1 cellular context compared by ENCODE assay signal in genomic region chr7:158819571-158820203, GRCh38.
TF ChIP-seq lines count a peak whose summit lies in the region.

No MANE protein-coding gene starts in this region.

TF ChIP-seq in K562, 482 proteins besides CTCF, POLR2A, EP300 and RAD21 (continued from another document and continues in another):
- no peak for TF ChIP-seq ZBTB40 (IDR thresholded peaks at IDR 0.05)
- TF ChIP-seq ZBTB40 (CRISPR knock-in tag; IDR thresholded peaks at IDR 0.05) = no peak
- TF ChIP-seq ZKSCAN8 (CRISPR knock-in tag; IDR thresholded peaks at IDR 0.05) = 0 out of 2 replicates have a peak, but pooled peaks have one; percentile 33
- peak; percentile 85 for TF ChIP-seq CBFA2T2 (conservative IDR thresholded peaks at IDR 0.05)
- TF ChIP-seq ZBTB49 (CRISPR knock-in tag; IDR thresholded peaks at IDR 0.05; ENCODE audit: borderline replicate concordance) = no peak
- TF ChIP-seq CEBPB (tag; IDR thresholded peaks at IDR 0.05) = peak; percentile 80
- TF ChIP-seq MXI1 (IDR thresholded peaks at IDR 0.05; ENCODE audit: low read depth, low read length) = 0 out of 2 replicates have a peak, but pooled peaks have one; percentile 23
- 0 out of 2 replicates have a peak, but pooled peaks have one; percentile 30 for TF ChIP-seq NBN (IDR thresholded peaks at IDR 0.05; ENCODE audit: low read depth)
- TF ChIP-seq, protein P1, sequence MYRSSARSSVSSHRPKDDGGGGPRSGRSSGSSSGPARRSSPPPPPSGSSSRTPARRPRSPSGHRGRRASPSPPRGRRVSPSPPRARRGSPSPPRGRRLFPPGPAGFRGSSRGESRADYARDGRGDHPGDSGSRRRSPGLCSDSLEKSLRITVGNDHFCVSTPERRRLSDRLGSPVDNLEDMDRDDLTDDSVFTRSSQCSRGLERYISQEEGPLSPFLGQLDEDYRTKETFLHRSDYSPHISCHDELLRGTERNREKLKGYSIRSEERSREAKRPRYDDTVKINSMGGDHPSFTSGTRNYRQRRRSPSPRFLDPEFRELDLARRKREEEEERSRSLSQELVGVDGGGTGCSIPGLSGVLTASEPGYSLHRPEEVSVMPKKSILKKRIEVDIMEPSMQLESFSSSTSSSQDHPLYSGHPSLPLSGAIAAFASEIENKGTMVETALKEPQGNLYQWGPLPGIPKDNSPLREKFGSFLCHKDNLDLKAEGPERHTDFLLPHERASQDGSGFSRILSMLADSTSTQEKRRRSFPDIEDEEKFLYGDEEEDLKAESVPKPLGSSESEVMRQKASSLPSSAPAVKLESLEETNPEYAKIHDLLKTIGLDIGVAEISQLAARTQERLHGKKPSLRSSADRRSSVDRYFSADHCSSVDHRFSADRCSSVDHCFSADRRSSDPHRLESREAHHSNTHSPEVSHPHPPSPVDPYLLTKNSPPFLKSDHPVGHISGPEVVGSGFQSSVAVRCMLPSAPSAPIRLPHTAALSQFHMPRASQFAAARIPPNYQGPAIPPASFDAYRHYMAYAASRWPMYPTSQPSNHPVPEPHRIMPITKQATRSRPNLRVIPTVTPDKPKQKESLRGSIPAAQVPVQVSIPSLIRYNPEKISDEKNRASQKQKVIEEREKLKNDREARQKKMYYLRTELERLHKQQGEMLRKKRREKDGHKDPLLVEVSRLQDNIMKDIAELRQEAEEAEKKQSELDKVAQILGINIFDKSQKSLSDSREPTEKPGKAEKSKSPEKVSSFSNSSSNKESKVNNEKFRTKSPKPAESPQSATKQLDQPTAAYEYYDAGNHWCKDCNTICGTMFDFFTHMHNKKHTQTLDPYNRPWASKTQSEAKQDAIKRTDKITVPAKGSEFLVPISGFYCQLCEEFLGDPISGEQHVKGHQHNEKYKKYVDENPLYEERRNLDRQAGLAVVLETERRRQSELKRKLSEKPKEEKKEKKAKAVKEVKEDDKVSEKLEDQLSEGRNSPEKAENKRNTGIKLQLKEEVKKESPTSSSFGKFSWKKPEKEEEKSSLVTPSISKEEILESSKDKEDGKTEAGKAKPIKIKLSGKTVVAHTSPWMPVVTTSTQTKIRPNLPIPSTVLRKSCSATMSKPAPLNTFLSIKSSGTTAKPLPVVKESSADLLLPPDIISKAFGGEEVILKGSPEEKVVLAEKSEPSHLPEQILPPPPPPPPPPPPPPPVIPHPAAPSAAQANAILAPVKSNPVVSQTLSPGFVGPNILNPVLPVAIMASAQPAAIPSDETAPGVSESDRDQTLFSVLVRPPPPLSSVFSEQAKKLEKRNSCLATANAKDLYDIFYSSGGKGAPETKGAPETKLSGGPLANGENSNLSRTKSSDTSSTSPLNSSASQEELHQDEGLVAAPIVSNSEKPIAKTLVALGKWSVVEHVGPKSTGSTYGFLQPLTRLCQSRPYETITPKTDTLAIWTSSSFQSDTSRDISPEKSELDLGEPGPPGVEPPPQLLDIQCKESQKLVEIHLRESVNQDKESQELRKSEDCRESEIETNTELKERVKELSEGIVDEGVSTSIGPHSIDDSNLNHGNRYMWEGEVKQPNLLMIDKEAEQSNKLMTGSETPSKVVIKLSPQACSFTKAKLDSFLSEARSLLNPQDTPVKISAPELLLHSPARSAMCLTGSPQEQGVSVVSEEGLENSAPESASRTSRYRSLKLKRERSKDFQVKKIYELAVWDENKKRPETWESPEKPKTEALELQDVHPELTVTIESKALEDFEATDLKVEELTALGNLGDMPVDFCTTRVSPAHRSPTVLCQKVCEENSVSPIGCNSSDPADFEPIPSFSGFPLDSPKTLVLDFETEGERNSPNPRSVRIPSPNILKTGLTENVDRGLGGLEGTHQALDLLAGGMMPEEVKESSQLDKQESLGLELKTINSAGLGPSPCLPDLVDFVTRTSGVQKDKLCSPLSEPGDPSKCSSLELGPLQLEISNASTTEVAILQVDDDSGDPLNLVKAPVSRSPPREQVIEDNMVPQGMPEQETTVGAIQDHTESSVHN (IDR thresholded peaks at IDR 0.05; ENCODE audit: borderline replicate concordance in 1 of 2, low read depth in 1 of 2) = no peak
- TF ChIP-seq THRB (CRISPR knock-in tag; conservative IDR thresholded peaks at IDR 0.05) = no peak
- TF ChIP-seq FOXJ2 (tag; IDR thresholded peaks at IDR 0.05) = no peak
- no peak for TF ChIP-seq ARHGAP35 (IDR thresholded peaks at IDR 0.05; ENCODE audit: partially characterized antibody)
- TF ChIP-seq ZNF197 (CRISPR knock-in tag; IDR thresholded peaks at IDR 0.05; ENCODE audit: low read depth) = no peak
- peak; percentile 21 for TF ChIP-seq ASH1L (IDR thresholded peaks at IDR 0.05; ENCODE audit: borderline replicate concordance, low read depth, partially characterized antibody)
- peak; percentile 76 to 86; a peak in 3 of 4 replicates for TF ChIP-seq FOXK2 (conservative IDR thresholded peaks at IDR 0.05 in 1 of 2, IDR thresholded peaks at IDR 0.05 in 1 of 2; ENCODE audit: low read depth in 2 of 2)
- no peak for TF ChIP-seq NFATC3 (IDR thresholded peaks at IDR 0.05)
- TF ChIP-seq STAG1 (CRISPR knock-in tag; IDR thresholded peaks at IDR 0.05; ENCODE audit: borderline replicate concordance) = no peak
- peak; percentile 44; the same call in 1 of the 2 replicates for TF ChIP-seq LCOR (CRISPR knock-in tag; IDR thresholded peaks at IDR 0.05)
- peak; percentile 27; the same call in 1 of the 2 replicates for TF ChIP-seq ZNF512 (tag; IDR thresholded peaks at IDR 0.05)
- no peak for TF ChIP-seq ZNF143 (CRISPR knock-in tag; IDR thresholded peaks at IDR 0.05)
- no peak for TF ChIP-seq PURB (CRISPR knock-in tag; IDR thresholded peaks at IDR 0.05; ENCODE audit: low read depth)
- no peak for TF ChIP-seq GABPB2 (CRISPR knock-in tag; conservative IDR thresholded peaks at IDR 0.05)
- TF ChIP-seq MYC (IDR thresholded peaks at IDR 0.05; ENCODE audit: low read depth, low read length) = peak; percentile 91
- TF ChIP-seq MYC (CRISPR knock-in tag; IDR thresholded peaks at IDR 0.05; ENCODE audit: borderline replicate concordance, low read depth) = no peak
- peak; percentile 60; the same call in 1 of the 2 replicates for TF ChIP-seq JUND (IDR thresholded peaks at IDR 0.05; ENCODE audit: borderline replicate concordance, low read depth, low read length)
- 0 out of 3 replicates have a peak, but pooled peaks have one; percentile 47 for TF ChIP-seq JUND (tag; IDR thresholded peaks at IDR 0.05; ENCODE audit: borderline replicate concordance, low read depth, low read length)
- TF ChIP-seq TRIM24 (IDR thresholded peaks at IDR 0.05) = peak; percentile 8 to 65; a peak in 2 of 4 replicates
- TF ChIP-seq TAF9B (IDR thresholded peaks at IDR 0.05; ENCODE audit: partially characterized antibody) = peak; percentile 20
- TF ChIP-seq, protein P2, sequence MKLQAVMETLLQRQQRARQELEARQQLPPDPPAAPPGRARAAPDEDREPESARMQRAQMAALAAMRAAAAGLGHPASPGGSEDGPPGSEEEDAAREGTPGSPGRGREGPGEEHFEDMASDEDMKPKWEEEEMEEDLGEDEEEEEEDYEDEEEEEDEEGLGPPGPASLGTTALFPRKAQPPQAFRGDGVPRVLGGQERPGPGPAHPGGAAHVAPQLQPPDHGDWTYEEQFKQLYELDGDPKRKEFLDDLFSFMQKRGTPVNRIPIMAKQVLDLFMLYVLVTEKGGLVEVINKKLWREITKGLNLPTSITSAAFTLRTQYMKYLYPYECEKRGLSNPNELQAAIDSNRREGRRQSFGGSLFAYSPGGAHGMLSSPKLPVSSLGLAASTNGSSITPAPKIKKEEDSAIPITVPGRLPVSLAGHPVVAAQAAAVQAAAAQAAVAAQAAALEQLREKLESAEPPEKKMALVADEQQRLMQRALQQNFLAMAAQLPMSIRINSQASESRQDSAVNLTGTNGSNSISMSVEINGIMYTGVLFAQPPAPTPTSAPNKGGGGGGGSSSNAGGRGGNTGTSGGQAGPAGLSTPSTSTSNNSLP (IDR thresholded peaks at IDR 0.05; ENCODE audit: borderline replicate concordance, low read depth, low read length) = peak; percentile 65; the same call in 1 of the 2 replicates
- no peak for TF ChIP-seq NCOA1 (IDR thresholded peaks at IDR 0.05; ENCODE audit: low read depth)
- TF ChIP-seq RBM14 (IDR thresholded peaks at IDR 0.05; ENCODE audit: borderline replicate concordance, insufficient read depth, low read depth, low read length) = no peak
- no peak for TF ChIP-seq SMARCE1 (IDR thresholded peaks at IDR 0.05)
- peak; percentile 44; the same call in 1 of the 2 replicates for TF ChIP-seq KLF16 (IDR thresholded peaks at IDR 0.05)
- no peak for TF ChIP-seq MED1 (CRISPR knock-in tag; IDR thresholded peaks at IDR 0.05; ENCODE audit: borderline replicate concordance)
